25 cellular contexts compared by ENCODE assay signal in the genomic region with DNA sequence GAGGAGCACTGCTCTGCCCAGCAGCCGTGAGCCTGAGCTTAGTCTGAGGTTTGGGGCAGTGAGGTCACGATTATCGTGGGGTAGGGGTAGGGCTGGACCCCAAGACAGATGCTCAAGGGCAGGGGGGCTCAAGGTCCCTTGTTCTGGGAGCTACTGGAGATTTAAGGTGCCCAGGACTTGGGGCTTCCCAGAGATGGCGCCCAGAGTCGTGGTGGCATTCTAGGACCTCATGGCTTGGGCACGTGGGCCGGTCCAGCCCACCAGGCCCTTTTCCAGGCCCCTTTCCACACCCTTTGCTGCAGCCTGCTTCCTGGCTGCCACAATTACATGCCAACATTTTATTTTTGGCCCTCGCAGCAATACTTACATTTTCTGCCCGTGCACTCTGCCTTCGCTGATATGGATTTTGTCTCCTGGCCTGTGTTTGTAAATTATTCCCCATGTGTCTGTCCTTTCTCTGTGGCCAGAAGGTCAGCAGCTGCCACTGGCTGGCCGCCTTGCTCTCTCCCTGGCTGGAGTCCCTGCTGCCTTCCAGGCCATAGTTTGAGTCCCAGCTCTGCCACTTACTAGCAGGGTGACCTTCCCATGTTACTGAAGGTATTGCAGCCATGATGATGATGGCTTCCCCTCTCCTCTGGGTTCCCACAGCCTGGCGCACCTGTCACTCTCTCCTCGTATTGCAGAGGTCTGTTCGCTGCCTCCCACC. TPM values are rescaled to one million over a fixed set of nuclear protein-coding genes. Genes with fewer than 3 reads are reported as not detected.
DNase-seq lines count a peak whose midpoint lies in the region; ATAC-seq and TF ChIP-seq lines count a peak whose summit lies in the region.
"Had no signal": no experiment of that assay in that cellular context is flagged by ENCODE, and none has a peak within 500 bp of the region (broad histone marks: within the 10 kb centered on the region; RNA-seq: fewer than 3 reads in every experiment).

No MANE protein-coding gene starts in this region.

- TF ChIP-seq CTCF in PC-9 (conservative IDR thresholded peaks at IDR 0.05) (no peak), glutamatergic neuron (IDR thresholded peaks at IDR 0.05; ENCODE audit: partially characterized antibody, unreplicated experiment) (no peak)

- peaks cover 16% of the 10 kb centered on the region for H3K9me3 Mint-ChIP-seq in glutamatergic neuron (ENCODE audit: unreplicated experiment)
- no peaks in the 10 kb centered on the region for H3K9me3 Mint-ChIP-seq in stimulated activated naive B cell treated with anti-CD40 and anti-IgM and Interleukin-4, amounts not matched to agents 10 μg/mL and 1 μg/mL and 100 μg/mL, for 72 hours
- no peaks in the 10 kb centered on the region for H3K9me3 Mint-ChIP-seq in T-helper 2 cell treated with Interferon-gamma antibody and Interleukin-4, amounts not matched to agents 5 μg/mL and 100 μg/mL, for 36 hours
- H3K9me3 Mint-ChIP-seq: activated T-cell treated with anti-CD3 and anti-CD28 coated beads, Interleukin-2, amount 50 U/mL, for 4 hours; central memory CD8-positive, alpha-beta T cell; naive B cell had no signal

- ATAC-seq in stimulated activated naive B cell treated with anti-CD40 and anti-IgM and Interleukin-4, amounts not matched to agents 10 μg/mL and 1 μg/mL and 100 μg/mL, for 72 hours (replicated peaks): no peak
- ATAC-seq in left colon: no peak
- ATAC-seq: upper lobe of right lung had no signal

- peak overlapping the region; percentile 91 for H3K27ac ChIP-seq in PC-9
- H3K27ac ChIP-seq: epithelial cell of prostate, skin epidermis, upper lobe of right lung had no signal

- H2AFZ ChIP-seq in PC-9: no peak overlapping the region

- peak overlapping the region; percentile 27 for H3K4me3 Mint-ChIP-seq in glutamatergic neuron (ENCODE audit: unreplicated experiment)
- H3K4me3 Mint-ChIP-seq in stimulated activated naive B cell treated with anti-CD40 and anti-IgM and Interleukin-4, amounts not matched to agents 10 μg/mL and 1 μg/mL and 100 μg/mL, for 72 hours: no peak overlapping the region
- no peak overlapping the region for H3K4me3 Mint-ChIP-seq in T-helper 2 cell treated with Interferon-gamma antibody and Interleukin-4, amounts not matched to agents 5 μg/mL and 100 μg/mL, for 36 hours
- H3K4me3 Mint-ChIP-seq: activated T-cell treated with anti-CD3 and anti-CD28 coated beads, Interleukin-2, amount 50 U/mL, for 4 hours; central memory CD8-positive, alpha-beta T cell; naive B cell had no signal

- H4K20me1 ChIP-seq in PC-9 (ENCODE audit: insufficient read depth): no peaks in the 10 kb centered on the region

- POLR2A ChIA-PET in PC-9 (lab: Charles Lee; ENCODE audit: unreplicated experiment): interaction anchor here (0.6 kb wide), 1 partner anchor 10 kb away, joined by 3 read pairs; no protein-coding TSS in a partner anchor

- BruUV-seq in PC-9 (replicated peaks; lab: Mats Ljungman, UMichigan): no TSS peak

- H3K4me1 Mint-ChIP-seq in glutamatergic neuron (ENCODE audit: low read depth, unreplicated experiment): peaks cover 18% of the 10 kb centered on the region
- H3K4me1 Mint-ChIP-seq in stimulated activated naive B cell treated with anti-CD40 and anti-IgM and Interleukin-4, amounts not matched to agents 10 μg/mL and 1 μg/mL and 100 μg/mL, for 72 hours: peaks cover 3 to 5% of the 10 kb centered on the region in 2 donors
- H3K4me1 Mint-ChIP-seq in T-helper 2 cell treated with Interferon-gamma antibody and Interleukin-4, amounts not matched to agents 5 μg/mL and 100 μg/mL, for 36 hours (ENCODE audit: low read depth): peaks cover 9% of the 10 kb centered on the region
- H3K4me1 Mint-ChIP-seq: central memory CD8-positive, alpha-beta T cell had no signal

- no peaks in the 10 kb centered on the region for H3K9me2 ChIP-seq in PC-9 (ENCODE audit: insufficient read depth)

- H3K36me3 ChIP-seq in PC-9 (ENCODE audit: low read depth): no peaks in the 10 kb centered on the region
- H3K36me3 ChIP-seq: pancreas, upper lobe of right lung had no signal

- no peaks in the 10 kb centered on the region for H3K9me3 ChIP-seq in PC-9 (ENCODE audit: insufficient read depth, low read depth)
- H3K9me3 ChIP-seq: pancreas, upper lobe of right lung had no signal

- peaks cover 14% of the 10 kb centered on the region for H3K27me3 Mint-ChIP-seq in glutamatergic neuron (ENCODE audit: unreplicated experiment)
- peaks cover 31 to 36% of the 10 kb centered on the region in 2 donors for H3K27me3 Mint-ChIP-seq in stimulated activated naive B cell treated with anti-CD40 and anti-IgM and Interleukin-4, amounts not matched to agents 10 μg/mL and 1 μg/mL and 100 μg/mL, for 72 hours
- H3K27me3 Mint-ChIP-seq in T-helper 2 cell treated with Interferon-gamma antibody and Interleukin-4, amounts not matched to agents 5 μg/mL and 100 μg/mL, for 36 hours (ENCODE audit: low read depth): peaks cover 5% of the 10 kb centered on the region

- CTCF ChIA-PET in PC-9 (lab: Charles Lee): no interaction called here

- no peaks in the 10 kb centered on the region for H3K79me2 ChIP-seq in PC-9 (ENCODE audit: low read depth)

- H3K4me2 ChIP-seq in PC-9: peak overlapping the region; percentile 67

- H3K27ac Mint-ChIP-seq in glutamatergic neuron (ENCODE audit: unreplicated experiment): peak overlapping the region; percentile 78
- peak overlapping the region; percentile 86 for H3K27ac Mint-ChIP-seq in stimulated activated naive B cell treated with anti-CD40 and anti-IgM and Interleukin-4, amounts not matched to agents 10 μg/mL and 1 μg/mL and 100 μg/mL, for 72 hours
- H3K27ac Mint-ChIP-seq in T-helper 2 cell treated with Interferon-gamma antibody and Interleukin-4, amounts not matched to agents 5 μg/mL and 100 μg/mL, for 36 hours: no peak overlapping the region
- H3K27ac Mint-ChIP-seq: naive B cell had no signal

- H3K4me3 ChIP-seq in PC-9: no peak overlapping the region
- H3K4me3 ChIP-seq: pancreas, skin epidermis, upper lobe of right lung had no signal

- H3F3A ChIP-seq in PC-9 (ENCODE audit: insufficient read depth, low read depth): peaks cover 65% of the 10 kb centered on the region

- DNase-seq in PC-9 (no peak), glutamatergic neuron (peak; percentile 46), myocyte (ENCODE audit: low read depth) (peak; percentile 57), left colon (no peak), cerebellum (ENCODE audit: low spot score) (no peak)
- DNase-seq in stimulated activated naive B cell treated with anti-CD40 and anti-IgM and Interleukin-4, amounts not matched to agents 10 μg/mL and 1 μg/mL and 100 μg/mL, for 72 hours: no peak
- DNase-seq in T-helper 2 cell treated with Interferon-gamma antibody and Interleukin-4, amounts not matched to agents 5 μg/mL and 100 μg/mL, for 36 hours (ENCODE audit: low spot score): no peak
- DNase-seq: activated CD8-positive, alpha-beta memory T cell treated with anti-CD3 and anti-CD28 coated beads for 24 hours; activated naive CD4-positive, alpha-beta T cell; activated T-cell treated with anti-CD3 and anti-CD28 coated beads, Interleukin-2, amount 50 U/mL, for 4 hours; amniotic stem cell; foreskin fibroblast; KBM-7; naive B cell; NCI-H2171; stimulated activated CD4-positive, alpha-beta T cell treated with anti-CD3 and anti-CD28 coated beads, Interleukin-2, amount 100 ng/mL, for 24 hours; stimulated activated naive CD4-positive, alpha-beta T cell treated with Interleukin-2 at 50 U/mL for 16 hours; SW 1271; upper lobe of right lung had no signal

- no peaks in the 10 kb centered on the region for H3K36me3 Mint-ChIP-seq in glutamatergic neuron (ENCODE audit: unreplicated experiment)
- H3K36me3 Mint-ChIP-seq in stimulated activated naive B cell treated with anti-CD40 and anti-IgM and Interleukin-4, amounts not matched to agents 10 μg/mL and 1 μg/mL and 100 μg/mL, for 72 hours: no peaks in the 10 kb centered on the region
- H3K36me3 Mint-ChIP-seq in T-helper 2 cell treated with Interferon-gamma antibody and Interleukin-4, amounts not matched to agents 5 μg/mL and 100 μg/mL, for 36 hours (ENCODE audit: low read depth): no peaks in the 10 kb centered on the region
- H3K36me3 Mint-ChIP-seq: naive B cell had no signal

- H3K4me1 ChIP-seq in PC-9 (replicated peaks; ENCODE audit: insufficient read depth): peaks cover 70% of the 10 kb centered on the region
- H3K4me1 ChIP-seq: upper lobe of right lung had no signal

- intact Hi-C loops in PC-9 (cut with micrococcal nuclease; ENCODE audit: unreplicated experiment) (no loop called here), left colon (cut with DNase I, micrococcal nuclease) (no loop called here)

- no peaks in the 10 kb centered on the region for H3K27me3 ChIP-seq in PC-9 (ENCODE audit: insufficient read depth, low read depth)
- H3K27me3 ChIP-seq: pancreas, upper lobe of right lung had no signal

RNA-seq across cellular contexts. Expression of a gene that starts 11.2 kb away (rescaled TPM):
- total RNA-seq in PC-9 (2021): 5.0 and 5.8 TPM in 2 replicates
- not detected for total RNA-seq in glutamatergic neuron (ENCODE audit: unreplicated experiment)
- 3.9 and 6.2 TPM in 2 replicates for total RNA-seq in myocyte
- 1.8 TPM for polyA plus RNA-seq in myocyte (2012)
- 10 to 100 TPM in 1 of 2 donors, 1 to 10 TPM in 1; 8.4 to 12.8 TPM for total RNA-seq in left colon
- 0.82 TPM for total RNA-seq in cerebellum
- total RNA-seq: lung microvascular endothelial cell had no signal
- polyA plus RNA-seq: AG04450 had no signal

RNA-seq across cellular contexts. Expression of a gene that starts 42.3 kb away (rescaled TPM):
- total RNA-seq in PC-9 (2021) (16.7 and 18.6 TPM in 2 replicates), glutamatergic neuron (ENCODE audit: unreplicated experiment) (not detected), myocyte (7.0 and 7.1 TPM in 2 replicates), left colon (10 to 100 TPM; 34.0 to 51.4 TPM), cerebellum (1.2 TPM)
- polyA plus RNA-seq in myocyte (2012): 5.0 TPM

Comparison
In these comparisons a context has a peak if more than half of its experiments do, and no peak if none do; other contexts are left out.
1. DNase-seq: peak in glutamatergic neuron (single experiment) and myocyte (single experiment); none in PC-9 (0 of 2), stimulated activated naive B cell treated with anti-CD40 and anti-IgM and Interleukin-4, amounts not matched to agents 10 μg/mL and 1 μg/mL and 100 μg/mL, for 72 hours (single experiment), T-helper 2 cell treated with Interferon-gamma antibody and Interleukin-4, amounts not matched to agents 5 μg/mL and 100 μg/mL, for 36 hours (single experiment), left colon (0 of 2) and cerebellum (single experiment).